23 cellular contexts compared by ENCODE assay signal in the genomic region with DNA sequence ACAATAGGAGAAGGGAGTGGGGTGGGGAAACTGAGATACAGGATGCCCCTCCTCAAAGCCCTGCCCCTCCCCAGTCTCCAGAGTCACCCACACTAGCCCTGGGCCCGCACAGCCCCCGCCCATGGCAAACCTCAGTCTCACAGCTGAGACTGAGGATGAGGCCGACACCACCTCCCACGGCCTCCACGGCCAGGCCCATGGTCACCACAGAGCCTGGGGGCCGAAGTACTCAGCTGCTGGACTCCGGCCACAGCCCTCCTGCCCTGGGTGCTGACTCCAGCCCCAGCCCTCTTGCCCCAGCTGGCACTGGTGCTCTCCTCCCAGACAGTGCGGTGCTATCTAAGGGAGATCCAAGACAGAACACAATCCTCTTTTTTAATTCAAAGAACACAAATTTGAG.
"Had no signal": no experiment of that assay in that cellular context is flagged by ENCODE, and none has a peak within 500 bp of the region (broad histone marks: within the 10 kb centered on the region; RNA-seq: fewer than 3 reads in every experiment).

No MANE protein-coding gene starts in this region.

- ATAC-seq: activated CD8-positive, alpha-beta T cell treated with anti-CD3 and anti-CD28 coated beads for 36 hours; activated T-cell treated with anti-CD3 and anti-CD28 coated beads, Interleukin-2, amount 50 U/mL, for 4 hours; activated T-helper 17 cell treated with anti-CD3 and anti-CD28 coated beads, Interleukin-2, amount 50 U/mL, for 72 hours; esophagus mucosa had no signal

- DNase-seq: activated CD4-positive, alpha-beta T cell treated with anti-CD3 and anti-CD28 coated beads for 1 hour; activated CD4-positive, alpha-beta T cell treated with anti-CD3 and anti-CD28 coated beads for 4 hours; activated CD4-positive, alpha-beta T cell treated with anti-CD3 and anti-CD28 coated beads, Interleukin-2, amount 10 ng/mL, durations not matched to agents 7 days and 5 days; activated CD4-positive, alpha-beta T cell treated with anti-CD3 and anti-CD28 coated beads, Interleukin-2, amount 50 U/mL, for 4 hours; activated CD8-positive, alpha-beta memory T cell treated with anti-CD3 and anti-CD28 coated beads for 24 hours; activated CD8-positive, alpha-beta T cell treated with anti-CD3 and anti-CD28 coated beads for 36 hours; activated effector memory CD4-positive, alpha-beta T cell treated with Interleukin-2 at 50 U/mL for 16 hours; activated gamma-delta T cell treated with Interleukin-2 at 50 U/mL for 16 hours; activated naive CD4-positive, alpha-beta T cell treated with anti-CD3 and anti-CD28 coated beads, Interleukin-2, amount 50 U/mL, for 16 hours; activated naive CD4-positive, alpha-beta T cell treated with Interleukin-2 at 50 U/mL for 16 hours; activated T-cell treated with anti-CD3 and anti-CD28 coated beads, Interleukin-2, amount 50 U/mL, for 4 hours; amniotic stem cell; anterior cingulate cortex; brain microvascular endothelial cell; dorsolateral prefrontal cortex; effector memory CD4-positive, alpha-beta T cell; endodermal cell; foreskin fibroblast; T-helper 2 cell had no signal

- H3K36me3 ChIP-seq: brain microvascular endothelial cell had no signal

- H3K4me3 ChIP-seq: coronary artery, dorsolateral prefrontal cortex had no signal

- H3K27me3 ChIP-seq: brain microvascular endothelial cell had no signal

- H3K27ac ChIP-seq: brain microvascular endothelial cell, coronary artery, dorsolateral prefrontal cortex, VCaP had no signal
